In genomic region chr13:99087130-99087953, GRCh38 we compare ENCODE assay signal across 8 cellular contexts.
DNase-seq lines count a peak whose midpoint lies in the region; ATAC-seq and TF ChIP-seq lines count a peak whose summit lies in the region.

No MANE protein-coding gene starts in this region.

- H3K27ac ChIP-seq in effector memory CD4-positive, alpha-beta T cell (ENCODE audit: insufficient read depth, low read length, poor library complexity, severe bottlenecking), result peak overlapping the region; percentile 96

- H3K4me1 ChIP-seq in effector memory CD4-positive, alpha-beta T cell (ENCODE audit: control insufficient read depth, insufficient read depth, low read length, poor library complexity, severe bottlenecking), result peaks cover 26% of the 10 kb centered on the region

- H3K4me3 ChIP-seq in BJ (ENCODE audit: low read depth, low read length), result peak overlapping the region; percentile 52
- peak overlapping the region; percentile 82 for H3K4me3 ChIP-seq in effector memory CD4-positive, alpha-beta T cell (ENCODE audit: insufficient read depth, low read depth, low read length, poor library complexity, severe bottlenecking)

- peaks cover 3% of the 10 kb centered on the region for H3K27me3 ChIP-seq in BJ (ENCODE audit: control insufficient read depth, insufficient read depth, low read length)
- no peaks in the 10 kb centered on the region for H3K27me3 ChIP-seq in effector memory CD4-positive, alpha-beta T cell (replicated peaks; ENCODE audit: control insufficient read depth, insufficient read depth, low read length, poor library complexity, severe bottlenecking)

- TF ChIP-seq CTCF in BJ (IDR thresholded peaks at IDR 0.05; ENCODE audit: insufficient read depth, low read depth, low read length), result peak; percentile 46

- no peaks in the 10 kb centered on the region for H3K36me3 ChIP-seq in BJ (ENCODE audit: control insufficient read depth, insufficient read depth, low read length)
- no peaks in the 10 kb centered on the region for H3K36me3 ChIP-seq in effector memory CD4-positive, alpha-beta T cell (ENCODE audit: control insufficient read depth, insufficient read depth, low read length)

- H3K9me3 ChIP-seq in effector memory CD4-positive, alpha-beta T cell (ENCODE audit: control insufficient read depth, low read length), result no peaks in the 10 kb centered on the region

- peak; percentile 83 for ATAC-seq in GM19328 (IDR thresholded peaks at IDR 0.05; ENCODE audit: unreplicated experiment)
- ATAC-seq in HG03460 (IDR thresholded peaks at IDR 0.05; ENCODE audit: unreplicated experiment), result peak; percentile 89

- CTCF ChIA-PET in BJ (lab: Yijun Ruan, JAX), result interaction anchor here (0.9 to 1.5 kb wide), 4 partner anchors 10 to 89 kb away, joined by 3 to 5 read pairs (median 4); no protein-coding TSS in a partner anchor

- POLR2A ChIA-PET in BJ (lab: Charles Lee), result no interaction called here

- DNase-seq in BJ (ENCODE audit: low read depth) (peak; percentile 25), NCI-H748 treated with DMSO at 0.1 percent for 48 hours (lab: John Stamatoyannopoulos, UW) (peak; percentile 84), medulla oblongata (ENCODE audit: extremely low spot score) (peak; percentile 92)
- DNase-seq in activated CD8-positive, alpha-beta memory T cell treated with anti-CD3 and anti-CD28 coated beads for 4 hours (ENCODE audit: low read depth in 2 of 2), result peak; percentile 82 to 86
- peak; percentile 89 to 92 (median 91) for DNase-seq in effector memory CD4-positive, alpha-beta T cell
- peak; percentile 87 to 91 (median 87) for DNase-seq in stimulated activated CD4-positive, alpha-beta T cell treated with anti-CD3 and anti-CD28 coated beads, TNF-alpha, amount 100 ng/mL, for 48 hours (ENCODE audit: low read depth in 3 of 3)

Comparison
In these comparisons a context has a peak if more than half of its experiments do, and no peak if none do; other contexts are left out.
1. Peak in every context shown above with its lines: DNase-seq, ATAC-seq, H3K4me3 ChIP-seq and H3K27ac ChIP-seq.
2. DNase-seq: peak in every context shown above with its lines; median percentile 92 in medulla oblongata; 91 in effector memory CD4-positive, alpha-beta T cell; 87 in stimulated activated CD4-positive, alpha-beta T cell treated with anti-CD3 and anti-CD28 coated beads, TNF-alpha, amount 100 ng/mL, for 48 hours; 84 in NCI-H748 treated with DMSO at 0.1 percent for 48 hours; 84 in activated CD8-positive, alpha-beta memory T cell treated with anti-CD3 and anti-CD28 coated beads for 4 hours; 25 in BJ.